1 cellular context compared by ENCODE assay signal in the genomic region with DNA sequence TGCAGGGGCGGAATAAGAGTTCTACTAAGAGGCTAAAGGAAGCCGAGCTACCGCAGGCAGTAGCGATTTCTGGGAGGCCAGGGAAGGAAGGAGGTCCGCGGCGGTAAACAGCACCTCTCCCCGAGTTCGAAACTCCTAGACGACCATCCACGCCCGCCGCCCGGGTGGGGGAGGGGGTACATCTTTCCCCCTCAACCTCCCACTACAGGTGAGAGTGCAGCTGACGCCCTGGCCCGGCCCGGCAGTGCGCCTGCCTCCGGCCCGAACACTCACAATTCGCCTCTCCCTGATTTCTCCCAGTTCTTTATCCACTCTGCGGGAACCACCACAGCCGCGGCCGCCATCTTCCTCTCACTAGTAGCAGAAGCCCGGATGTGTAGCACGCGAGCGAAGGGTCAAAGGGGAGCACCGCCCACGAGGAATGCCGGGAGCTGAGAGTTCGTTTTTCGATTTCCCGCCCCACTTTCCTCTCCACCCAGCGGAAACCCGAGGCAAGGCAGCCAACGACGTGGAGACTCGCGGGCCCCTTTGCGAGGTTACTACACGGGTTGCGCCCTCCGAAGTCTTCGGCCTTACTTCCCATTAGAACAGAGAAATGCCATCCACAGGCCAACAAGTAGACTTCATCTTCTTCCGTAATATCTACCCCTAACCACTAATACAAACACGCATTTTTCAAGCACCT.
A peak's percentile ranks its signal among the peaks of the same experiment; 100 is the strongest.
TF ChIP-seq lines count a peak whose summit lies in the region.

A gene with protein sequence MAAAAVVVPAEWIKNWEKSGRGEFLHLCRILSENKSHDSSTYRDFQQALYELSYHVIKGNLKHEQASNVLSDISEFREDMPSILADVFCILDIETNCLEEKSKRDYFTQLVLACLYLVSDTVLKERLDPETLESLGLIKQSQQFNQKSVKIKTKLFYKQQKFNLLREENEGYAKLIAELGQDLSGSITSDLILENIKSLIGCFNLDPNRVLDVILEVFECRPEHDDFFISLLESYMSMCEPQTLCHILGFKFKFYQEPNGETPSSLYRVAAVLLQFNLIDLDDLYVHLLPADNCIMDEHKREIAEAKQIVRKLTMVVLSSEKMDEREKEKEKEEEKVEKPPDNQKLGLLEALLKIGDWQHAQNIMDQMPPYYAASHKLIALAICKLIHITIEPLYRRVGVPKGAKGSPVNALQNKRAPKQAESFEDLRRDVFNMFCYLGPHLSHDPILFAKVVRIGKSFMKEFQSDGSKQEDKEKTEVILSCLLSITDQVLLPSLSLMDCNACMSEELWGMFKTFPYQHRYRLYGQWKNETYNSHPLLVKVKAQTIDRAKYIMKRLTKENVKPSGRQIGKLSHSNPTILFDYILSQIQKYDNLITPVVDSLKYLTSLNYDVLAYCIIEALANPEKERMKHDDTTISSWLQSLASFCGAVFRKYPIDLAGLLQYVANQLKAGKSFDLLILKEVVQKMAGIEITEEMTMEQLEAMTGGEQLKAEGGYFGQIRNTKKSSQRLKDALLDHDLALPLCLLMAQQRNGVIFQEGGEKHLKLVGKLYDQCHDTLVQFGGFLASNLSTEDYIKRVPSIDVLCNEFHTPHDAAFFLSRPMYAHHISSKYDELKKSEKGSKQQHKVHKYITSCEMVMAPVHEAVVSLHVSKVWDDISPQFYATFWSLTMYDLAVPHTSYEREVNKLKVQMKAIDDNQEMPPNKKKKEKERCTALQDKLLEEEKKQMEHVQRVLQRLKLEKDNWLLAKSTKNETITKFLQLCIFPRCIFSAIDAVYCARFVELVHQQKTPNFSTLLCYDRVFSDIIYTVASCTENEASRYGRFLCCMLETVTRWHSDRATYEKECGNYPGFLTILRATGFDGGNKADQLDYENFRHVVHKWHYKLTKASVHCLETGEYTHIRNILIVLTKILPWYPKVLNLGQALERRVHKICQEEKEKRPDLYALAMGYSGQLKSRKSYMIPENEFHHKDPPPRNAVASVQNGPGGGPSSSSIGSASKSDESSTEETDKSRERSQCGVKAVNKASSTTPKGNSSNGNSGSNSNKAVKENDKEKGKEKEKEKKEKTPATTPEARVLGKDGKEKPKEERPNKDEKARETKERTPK (N-terminal part only) (minus strand): TSS at position 374 of the 685 bp plus-strand sequence. CDS start 30 bp downstream, at position 344.

TF ChIP-seq in GM23338, 12 proteins besides CTCF, POLR2A, EP300 and RAD21 (continued from another document):
- TF ChIP-seq, protein P1, sequence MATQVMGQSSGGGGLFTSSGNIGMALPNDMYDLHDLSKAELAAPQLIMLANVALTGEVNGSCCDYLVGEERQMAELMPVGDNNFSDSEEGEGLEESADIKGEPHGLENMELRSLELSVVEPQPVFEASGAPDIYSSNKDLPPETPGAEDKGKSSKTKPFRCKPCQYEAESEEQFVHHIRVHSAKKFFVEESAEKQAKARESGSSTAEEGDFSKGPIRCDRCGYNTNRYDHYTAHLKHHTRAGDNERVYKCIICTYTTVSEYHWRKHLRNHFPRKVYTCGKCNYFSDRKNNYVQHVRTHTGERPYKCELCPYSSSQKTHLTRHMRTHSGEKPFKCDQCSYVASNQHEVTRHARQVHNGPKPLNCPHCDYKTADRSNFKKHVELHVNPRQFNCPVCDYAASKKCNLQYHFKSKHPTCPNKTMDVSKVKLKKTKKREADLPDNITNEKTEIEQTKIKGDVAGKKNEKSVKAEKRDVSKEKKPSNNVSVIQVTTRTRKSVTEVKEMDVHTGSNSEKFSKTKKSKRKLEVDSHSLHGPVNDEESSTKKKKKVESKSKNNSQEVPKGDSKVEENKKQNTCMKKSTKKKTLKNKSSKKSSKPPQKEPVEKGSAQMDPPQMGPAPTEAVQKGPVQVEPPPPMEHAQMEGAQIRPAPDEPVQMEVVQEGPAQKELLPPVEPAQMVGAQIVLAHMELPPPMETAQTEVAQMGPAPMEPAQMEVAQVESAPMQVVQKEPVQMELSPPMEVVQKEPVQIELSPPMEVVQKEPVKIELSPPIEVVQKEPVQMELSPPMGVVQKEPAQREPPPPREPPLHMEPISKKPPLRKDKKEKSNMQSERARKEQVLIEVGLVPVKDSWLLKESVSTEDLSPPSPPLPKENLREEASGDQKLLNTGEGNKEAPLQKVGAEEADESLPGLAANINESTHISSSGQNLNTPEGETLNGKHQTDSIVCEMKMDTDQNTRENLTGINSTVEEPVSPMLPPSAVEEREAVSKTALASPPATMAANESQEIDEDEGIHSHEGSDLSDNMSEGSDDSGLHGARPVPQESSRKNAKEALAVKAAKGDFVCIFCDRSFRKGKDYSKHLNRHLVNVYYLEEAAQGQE (IDR thresholded peaks at IDR 0.05; ENCODE audit: unreplicated experiment), result no peak
- TF ChIP-seq STAT1 (IDR thresholded peaks at IDR 0.05; ENCODE audit: unreplicated experiment), result no peak
- TF ChIP-seq ZNF114 (CRISPR knock-in tag; IDR thresholded peaks at IDR 0.05), result no peak
- TF ChIP-seq EZH2 (IDR thresholded peaks at IDR 0.05; ENCODE audit: low read depth, unreplicated experiment), result no peak
- TF ChIP-seq, protein P2, sequence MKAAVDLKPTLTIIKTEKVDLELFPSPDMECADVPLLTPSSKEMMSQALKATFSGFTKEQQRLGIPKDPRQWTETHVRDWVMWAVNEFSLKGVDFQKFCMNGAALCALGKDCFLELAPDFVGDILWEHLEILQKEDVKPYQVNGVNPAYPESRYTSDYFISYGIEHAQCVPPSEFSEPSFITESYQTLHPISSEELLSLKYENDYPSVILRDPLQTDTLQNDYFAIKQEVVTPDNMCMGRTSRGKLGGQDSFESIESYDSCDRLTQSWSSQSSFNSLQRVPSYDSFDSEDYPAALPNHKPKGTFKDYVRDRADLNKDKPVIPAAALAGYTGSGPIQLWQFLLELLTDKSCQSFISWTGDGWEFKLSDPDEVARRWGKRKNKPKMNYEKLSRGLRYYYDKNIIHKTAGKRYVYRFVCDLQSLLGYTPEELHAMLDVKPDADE (IDR thresholded peaks at IDR 0.05), result 0 out of 2 replicates have a peak, but pooled peaks have one; percentile 32
- TF ChIP-seq ZNF331 (CRISPR knock-in tag; IDR thresholded peaks at IDR 0.05; ENCODE audit: low read depth), result no peak
- TF ChIP-seq, protein P3, sequence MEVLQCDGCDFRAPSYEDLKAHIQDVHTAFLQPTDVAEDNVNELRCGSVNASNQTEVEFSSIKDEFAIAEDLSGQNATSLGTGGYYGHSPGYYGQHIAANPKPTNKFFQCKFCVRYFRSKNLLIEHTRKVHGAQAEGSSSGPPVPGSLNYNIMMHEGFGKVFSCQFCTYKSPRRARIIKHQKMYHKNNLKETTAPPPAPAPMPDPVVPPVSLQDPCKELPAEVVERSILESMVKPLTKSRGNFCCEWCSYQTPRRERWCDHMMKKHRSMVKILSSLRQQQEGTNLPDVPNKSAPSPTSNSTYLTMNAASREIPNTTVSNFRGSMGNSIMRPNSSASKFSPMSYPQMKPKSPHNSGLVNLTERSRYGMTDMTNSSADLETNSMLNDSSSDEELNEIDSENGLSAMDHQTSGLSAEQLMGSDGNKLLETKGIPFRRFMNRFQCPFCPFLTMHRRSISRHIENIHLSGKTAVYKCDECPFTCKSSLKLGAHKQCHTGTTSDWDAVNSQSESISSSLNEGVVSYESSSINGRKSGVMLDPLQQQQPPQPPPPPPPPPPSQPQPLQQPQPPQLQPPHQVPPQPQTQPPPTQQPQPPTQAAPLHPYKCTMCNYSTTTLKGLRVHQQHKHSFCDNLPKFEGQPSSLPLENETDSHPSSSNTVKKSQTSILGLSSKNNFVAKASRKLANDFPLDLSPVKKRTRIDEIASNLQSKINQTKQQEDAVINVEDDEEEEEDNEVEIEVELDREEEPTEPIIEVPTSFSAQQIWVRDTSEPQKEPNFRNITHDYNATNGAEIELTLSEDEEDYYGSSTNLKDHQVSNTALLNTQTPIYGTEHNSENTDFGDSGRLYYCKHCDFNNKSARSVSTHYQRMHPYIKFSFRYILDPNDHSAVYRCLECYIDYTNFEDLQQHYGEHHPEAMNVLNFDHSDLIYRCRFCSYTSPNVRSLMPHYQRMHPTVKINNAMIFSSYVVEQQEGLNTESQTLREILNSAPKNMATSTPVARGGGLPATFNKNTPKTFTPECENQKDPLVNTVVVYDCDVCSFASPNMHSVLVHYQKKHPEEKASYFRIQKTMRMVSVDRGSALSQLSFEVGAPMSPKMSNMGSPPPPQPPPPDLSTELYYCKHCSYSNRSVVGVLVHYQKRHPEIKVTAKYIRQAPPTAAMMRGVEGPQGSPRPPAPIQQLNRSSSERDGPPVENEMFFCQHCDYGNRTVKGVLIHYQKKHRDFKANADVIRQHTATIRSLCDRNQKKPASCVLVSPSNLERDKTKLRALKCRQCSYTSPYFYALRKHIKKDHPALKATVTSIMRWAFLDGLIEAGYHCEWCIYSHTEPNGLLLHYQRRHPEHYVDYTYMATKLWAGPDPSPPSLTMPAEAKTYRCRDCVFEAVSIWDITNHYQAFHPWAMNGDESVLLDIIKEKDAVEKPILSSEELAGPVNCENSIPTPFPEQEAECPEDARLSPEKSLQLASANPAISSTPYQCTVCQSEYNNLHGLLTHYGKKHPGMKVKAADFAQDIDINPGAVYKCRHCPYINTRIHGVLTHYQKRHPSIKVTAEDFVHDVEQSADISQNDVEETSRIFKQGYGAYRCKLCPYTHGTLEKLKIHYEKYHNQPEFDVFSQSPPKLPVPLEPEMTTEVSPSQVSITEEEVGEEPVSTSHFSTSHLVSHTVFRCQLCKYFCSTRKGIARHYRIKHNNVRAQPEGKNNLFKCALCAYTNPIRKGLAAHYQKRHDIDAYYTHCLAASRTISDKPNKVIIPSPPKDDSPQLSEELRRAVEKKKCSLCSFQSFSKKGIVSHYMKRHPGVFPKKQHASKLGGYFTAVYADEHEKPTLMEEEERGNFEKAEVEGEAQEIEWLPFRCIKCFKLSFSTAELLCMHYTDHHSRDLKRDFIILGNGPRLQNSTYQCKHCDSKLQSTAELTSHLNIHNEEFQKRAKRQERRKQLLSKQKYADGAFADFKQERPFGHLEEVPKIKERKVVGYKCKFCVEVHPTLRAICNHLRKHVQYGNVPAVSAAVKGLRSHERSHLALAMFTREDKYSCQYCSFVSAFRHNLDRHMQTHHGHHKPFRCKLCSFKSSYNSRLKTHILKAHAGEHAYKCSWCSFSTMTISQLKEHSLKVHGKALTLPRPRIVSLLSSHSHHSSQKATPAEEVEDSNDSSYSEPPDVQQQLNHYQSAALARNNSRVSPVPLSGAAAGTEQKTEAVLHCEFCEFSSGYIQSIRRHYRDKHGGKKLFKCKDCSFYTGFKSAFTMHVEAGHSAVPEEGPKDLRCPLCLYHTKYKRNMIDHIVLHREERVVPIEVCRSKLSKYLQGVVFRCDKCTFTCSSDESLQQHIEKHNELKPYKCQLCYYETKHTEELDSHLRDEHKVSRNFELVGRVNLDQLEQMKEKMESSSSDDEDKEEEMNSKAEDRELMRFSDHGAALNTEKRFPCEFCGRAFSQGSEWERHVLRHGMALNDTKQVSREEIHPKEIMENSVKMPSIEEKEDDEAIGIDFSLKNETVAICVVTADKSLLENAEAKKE (CRISPR knock-in tag; IDR thresholded peaks at IDR 0.05), result no peak
- TF ChIP-seq EZH2phosphoT487 (IDR thresholded peaks at IDR 0.05; ENCODE audit: unreplicated experiment), result no peak
- TF ChIP-seq POLR2AphosphoS5 (IDR thresholded peaks at IDR 0.05; ENCODE audit: low read depth), result peak; percentile 74
